ENCODE assay signal across 1 cellular context in the genomic region with DNA sequence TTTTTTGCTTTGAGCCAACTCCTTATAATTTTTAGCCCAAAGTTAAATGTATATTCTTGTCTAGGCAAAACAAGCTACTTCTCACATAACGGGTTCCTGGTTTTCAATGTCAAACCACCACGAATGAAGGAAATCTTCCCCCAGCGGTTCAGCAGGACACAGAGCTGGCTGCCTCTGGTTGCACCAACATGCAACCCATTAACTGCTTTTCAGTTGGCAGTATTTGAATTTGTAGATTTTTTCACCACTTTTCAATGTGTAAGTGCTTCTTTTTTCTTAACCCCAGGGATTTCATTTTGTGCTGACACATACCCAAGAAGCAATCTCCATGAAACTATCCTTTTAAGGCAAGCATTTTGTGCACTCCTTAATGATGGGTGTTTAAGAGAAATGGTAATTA.
TF ChIP-seq lines count a peak whose summit lies in the region.

No MANE protein-coding gene starts in this region.

TF ChIP-seq in H1, 55 proteins besides CTCF, POLR2A, EP300 and RAD21 (continued from another document):
- no peak for TF ChIP-seq CBX5 (IDR thresholded peaks at IDR 0.05; ENCODE audit: low read depth, low read length)
- TF ChIP-seq JUND (IDR thresholded peaks at IDR 0.05; ENCODE audit: low read length), result no peak
- no peak for TF ChIP-seq POU5F1 (IDR thresholded peaks at IDR 0.05; ENCODE audit: low read depth, low read length)
- TF ChIP-seq PHF8 (conservative IDR thresholded peaks at IDR 0.05; ENCODE audit: low read depth, low read length), result no peak
- no peak for TF ChIP-seq KDM1A (IDR thresholded peaks at IDR 0.05; ENCODE audit: borderline replicate concordance, low read length)
- no peak for TF ChIP-seq CBX8 (IDR thresholded peaks at IDR 0.05; ENCODE audit: borderline replicate concordance, low read depth, low read length)
- no peak for TF ChIP-seq POLR2AphosphoS5 (IDR thresholded peaks at IDR 0.05; ENCODE audit: low read depth, low read length)
- no peak for TF ChIP-seq FOSL1 (IDR thresholded peaks at IDR 0.05; ENCODE audit: insufficient read depth, low read depth, low read length)
- TF ChIP-seq GABPA (IDR thresholded peaks at IDR 0.05; ENCODE audit: borderline replicate concordance, insufficient read depth, low read length), result no peak
- no peak for TF ChIP-seq BRCA1 (IDR thresholded peaks at IDR 0.05; ENCODE audit: low read depth, low read length)
- TF ChIP-seq NRF1 (IDR thresholded peaks at IDR 0.05; ENCODE audit: low read depth, low read length), result no peak
- no peak for TF ChIP-seq RNF2 (IDR thresholded peaks at IDR 0.05; ENCODE audit: borderline replicate concordance, low read depth, low read length, missing control alignments, poor library complexity, severe bottlenecking)
